8 cellular contexts compared by ENCODE assay signal in the genomic region with DNA sequence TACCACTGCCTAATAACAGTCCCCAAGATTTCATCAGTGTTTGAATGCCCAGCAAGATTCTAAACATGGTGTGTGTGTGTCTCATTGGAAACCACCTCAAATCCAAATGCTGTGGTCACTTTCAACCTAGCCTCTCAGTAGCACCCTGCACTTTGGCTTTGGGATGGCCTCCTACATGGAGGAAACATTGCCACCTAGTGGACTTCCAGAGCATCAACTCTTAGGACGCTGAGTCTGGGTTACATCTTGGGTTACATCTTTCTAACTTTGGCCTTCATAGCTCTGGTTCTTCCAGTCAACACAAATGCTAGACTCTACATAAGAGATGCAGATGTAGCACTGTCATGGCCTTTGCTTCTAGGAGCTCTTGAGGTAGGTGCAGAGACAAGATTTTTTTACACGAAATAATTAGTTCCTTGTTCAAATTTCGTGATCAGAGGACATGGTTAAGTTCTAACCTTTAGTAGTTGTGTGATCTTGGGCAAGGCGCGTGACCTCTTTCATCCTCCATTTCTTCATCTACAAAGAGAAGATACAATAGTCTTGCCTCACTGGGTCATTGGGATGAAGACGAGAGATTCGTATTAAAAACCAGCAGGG.
DNase-seq lines count a peak whose midpoint lies in the region; ATAC-seq, FAIRE-seq and TF ChIP-seq lines count a peak whose summit lies in the region.

No MANE protein-coding gene starts in this region.

- H3K36me3 ChIP-seq in breast epithelium (no peaks in the 10 kb centered on the region), kidney (ENCODE audit: control insufficient read depth in 1 of 2, insufficient read depth in 2 of 2, low read length in 2 of 2) (no peaks in the 10 kb centered on the region), thyroid gland (no peaks in the 10 kb centered on the region)

- FAIRE-seq in kidney (lab: Jason Lieb, UNC): peak; percentile 47

- peak; percentile 10 to 22 for DNase-seq in activated T-cell treated with anti-CD3 and anti-CD28 coated beads, Interleukin-2, amount 50 U/mL, for 72 hours
- no peak for DNase-seq in activated T-cell treated with anti-CD3 and anti-CD28 coated beads, Interleukin-2, amount 50 U/mL, for 24 hours
- DNase-seq in HT1080 (ENCODE audit: low read depth): peak; percentile 33
- peak; percentile 35 for DNase-seq in NOMO-1 treated with DMSO at 0.1 percent for 48 hours (lab: John Stamatoyannopoulos, UW; ENCODE audit: unreplicated experiment)
- no peak for DNase-seq in breast epithelium (ENCODE audit: low spot score in 2 of 2)
- DNase-seq in kidney: no peak
- DNase-seq in thyroid gland: peak; percentile 18 to 38
- no peak for DNase-seq in activated gamma-delta T cell (lab: John Stamatoyannopoulos, UW)

- H3K27ac ChIP-seq in breast epithelium (no peak overlapping the region), kidney (ENCODE audit: low read depth in 2 of 2, low read length in 2 of 2) (no peak overlapping the region), thyroid gland (no peak overlapping the region)

- TF ChIP-seq POLR2A in breast epithelium (IDR thresholded peaks at IDR 0.05): no peak
- no peak for TF ChIP-seq POLR2A in thyroid gland (IDR thresholded peaks at IDR 0.05)

- H3K9me3 Mint-ChIP-seq in activated T-cell treated with anti-CD3 and anti-CD28 coated beads, Interleukin-2, amount 50 U/mL, for 72 hours: no peaks in the 10 kb centered on the region
- no peaks in the 10 kb centered on the region for H3K9me3 Mint-ChIP-seq in activated T-cell treated with anti-CD3 and anti-CD28 coated beads, Interleukin-2, amount 50 U/mL, for 24 hours

- H3K9me3 ChIP-seq in breast epithelium (no peaks in the 10 kb centered on the region), kidney (ENCODE audit: control insufficient read depth in 1 of 2, low read length in 2 of 2) (no peaks in the 10 kb centered on the region), thyroid gland (no peaks in the 10 kb centered on the region)

- H3K27ac Mint-ChIP-seq in activated T-cell treated with anti-CD3 and anti-CD28 coated beads, Interleukin-2, amount 50 U/mL, for 72 hours: no peak overlapping the region
- H3K27ac Mint-ChIP-seq in activated T-cell treated with anti-CD3 and anti-CD28 coated beads, Interleukin-2, amount 50 U/mL, for 24 hours: no peak overlapping the region

- ATAC-seq in activated T-cell treated with anti-CD3 and anti-CD28 coated beads, Interleukin-2, amount 50 U/mL, for 72 hours (replicated peaks in 1 of 2): no peak

- H3K4me1 Mint-ChIP-seq in activated T-cell treated with anti-CD3 and anti-CD28 coated beads, Interleukin-2, amount 50 U/mL, for 72 hours (ENCODE audit: low read depth): no peaks in the 10 kb centered on the region
- no peaks in the 10 kb centered on the region for H3K4me1 Mint-ChIP-seq in activated T-cell treated with anti-CD3 and anti-CD28 coated beads, Interleukin-2, amount 50 U/mL, for 24 hours (ENCODE audit: low read depth)

- intact Hi-C loops in breast epithelium (cut with DNase I; ENCODE audit: low total_unique reads): no loop called here
- intact Hi-C loops in kidney (cut with DNase I): loop anchor here (10.0 kb wide), 1 partner anchor 593 kb away; no protein-coding TSS in a partner anchor
- intact Hi-C loops in thyroid gland (cut with DNase I): loop anchor here (5.0 kb wide), 1 partner anchor 595 kb away; no protein-coding TSS in a partner anchor

- H3K27me3 Mint-ChIP-seq in activated T-cell treated with anti-CD3 and anti-CD28 coated beads, Interleukin-2, amount 50 U/mL, for 72 hours (ENCODE audit: low read depth): peaks cover 14% of the 10 kb centered on the region
- H3K27me3 Mint-ChIP-seq in activated T-cell treated with anti-CD3 and anti-CD28 coated beads, Interleukin-2, amount 50 U/mL, for 24 hours: peaks cover 22% of the 10 kb centered on the region

- H3K9ac ChIP-seq in kidney (ENCODE audit: low read length in 2 of 2): no peak overlapping the region

- H3K4me3 Mint-ChIP-seq in activated T-cell treated with anti-CD3 and anti-CD28 coated beads, Interleukin-2, amount 50 U/mL, for 72 hours: no peak overlapping the region
- no peak overlapping the region for H3K4me3 Mint-ChIP-seq in activated T-cell treated with anti-CD3 and anti-CD28 coated beads, Interleukin-2, amount 50 U/mL, for 24 hours

- H3K27me3 ChIP-seq in breast epithelium (no peaks in the 10 kb centered on the region), thyroid gland (no peaks in the 10 kb centered on the region)

- 81 to 83% methylated on average over 7 of the region's 7 CpGs for WGBS in thyroid gland, 2 donors

- no peaks in the 10 kb centered on the region for H3K4me1 ChIP-seq in breast epithelium
- no peaks in the 10 kb centered on the region for H3K4me1 ChIP-seq in kidney (ENCODE audit: control insufficient read depth in 1 of 2, insufficient read depth in 1 of 2, low read depth in 1 of 2, low read length in 2 of 2)
- H3K4me1 ChIP-seq in thyroid gland: no peaks in the 10 kb centered on the region

- H3K4me3 ChIP-seq in breast epithelium (no peak overlapping the region), kidney (ENCODE audit: low read length in 2 of 2) (no peak overlapping the region), thyroid gland (replicated peaks in 1 of 3) (no peak overlapping the region)

- TF ChIP-seq CTCF in breast epithelium (IDR thresholded peaks at IDR 0.05) (peak in 2 of 3 donors; percentile 49 to 51), kidney (IDR thresholded peaks at IDR 0.05; ENCODE audit: borderline replicate concordance, extremely low read depth, insufficient read depth) (peak; percentile 68), thyroid gland (IDR thresholded peaks at IDR 0.05) (peak; percentile 44 to 80 (median 64))

- H3K36me3 Mint-ChIP-seq in activated T-cell treated with anti-CD3 and anti-CD28 coated beads, Interleukin-2, amount 50 U/mL, for 72 hours (ENCODE audit: insufficient read depth in 2 of 2): no peaks in the 10 kb centered on the region
- no peaks in the 10 kb centered on the region for H3K36me3 Mint-ChIP-seq in activated T-cell treated with anti-CD3 and anti-CD28 coated beads, Interleukin-2, amount 50 U/mL, for 24 hours (ENCODE audit: low read depth)

Comparison
In these comparisons a context has a peak if more than half of its experiments do, and no peak if none do; other contexts are left out.
1. DNase-seq: peak in activated T-cell treated with anti-CD3 and anti-CD28 coated beads, Interleukin-2, amount 50 U/mL, for 72 hours (2 of 2), HT1080 (single experiment), NOMO-1 treated with DMSO at 0.1 percent for 48 hours (single experiment) and thyroid gland (2 of 2); none in activated T-cell treated with anti-CD3 and anti-CD28 coated beads, Interleukin-2, amount 50 U/mL, for 24 hours (single experiment), breast epithelium (0 of 2), kidney (single experiment) and activated gamma-delta T cell (single experiment).
2. Peak in every context shown above with its lines, with median percentiles within 50 percentile points of each other: CTCF ChIP-seq.